In genomic region chr2:31853521-31853920, GRCh38 we compare ENCODE assay signal across 28 cellular contexts.
"Had no signal": no experiment of that assay in that cellular context is flagged by ENCODE, and none has a peak within 500 bp of the region (broad histone marks: within the 10 kb centered on the region; RNA-seq: fewer than 3 reads in every experiment).

No MANE protein-coding gene starts in this region.

- H3K36me3 ChIP-seq: neural progenitor cell, ovary, transverse colon, upper lobe of right lung, uterus had no signal

- H3K9me3 ChIP-seq: ovary, psoas muscle, spleen, suprapubic skin, testis, tibial artery, transverse colon, upper lobe of right lung, uterus had no signal

- DNase-seq: natural killer cell; occipital lobe; ovary; posterior cingulate gyrus; psoas muscle; right cardiac atrium; spleen; stimulated activated CD4-positive, alpha-beta T cell treated with anti-CD3 and anti-CD28 coated beads, Interleukin-12 subunit alpha, Interleukin-12 subunit beta, amount 100 ng/mL, for 4 hours; stimulated activated CD4-positive, alpha-beta T cell treated with anti-CD3 and anti-CD28 coated beads, Interleukin-1b, Interleukin-23, amount 100 ng/mL, for 48 hours; stimulated activated CD4-positive, alpha-beta T cell treated with anti-CD3 and anti-CD28 coated beads, Interleukin-4, amount 100 ng/mL, for 1 hour; stimulated activated CD4-positive, alpha-beta T cell treated with anti-CD3 and anti-CD28 coated beads, Interleukin-4, amount 100 ng/mL, for 4 hours; stimulated activated CD8-positive, alpha-beta memory T cell treated with anti-CD3 and anti-CD28 coated beads, Interleukin-4, amount 100 ng/mL, for 48 hours; stimulated activated naive CD4-positive, alpha-beta T cell; stimulated activated naive CD8-positive, alpha-beta T cell treated with anti-CD3 and anti-CD28 coated beads, Interleukin-15, amount 100 ng/mL, for 72 hours; stimulated activated naive CD8-positive, alpha-beta T cell treated with anti-CD3 and anti-CD28 coated beads, Interleukin-15, Interleukin-2, amounts not matched to agents 100 U/mL and 50 U/mL, for 24 hours; substantia nigra; testis; tibial artery; transverse colon; upper lobe of right lung; uterus had no signal

- H3K4me2 ChIP-seq: neural progenitor cell, smooth muscle cell had no signal

- ATAC-seq: natural killer cell; psoas muscle; right cardiac atrium; sciatic nerve; stimulated activated memory B cell treated with anti-CD40 and anti-IgM and Interleukin-4, amounts not matched to agents 10 μg/mL and 1 μg/mL and 100 μg/mL, for 72 hours; stimulated activated naive CD8-positive, alpha-beta T cell treated with anti-CD3 and anti-CD28 coated beads, Interleukin-15, amount 100 ng/mL, for 72 hours; stimulated activated naive CD8-positive, alpha-beta T cell treated with anti-CD3 and anti-CD28 coated beads, Interleukin-15, Interleukin-2, amounts not matched to agents 100 U/mL and 50 U/mL, for 24 hours; upper lobe of right lung had no signal

- H3K27ac ChIP-seq: neural progenitor cell, ovary, parathyroid adenoma, psoas muscle, skin epidermis, spleen, suprapubic skin, testis, tibial artery, transverse colon, upper lobe of right lung, uterus had no signal

- H3K4me1 ChIP-seq: neural progenitor cell, parathyroid adenoma, psoas muscle, spleen, suprapubic skin, testis, tibial artery, transverse colon, upper lobe of right lung, uterus had no signal

- H3K79me2 ChIP-seq: parathyroid adenoma had no signal

- H3K27me3 ChIP-seq: neural progenitor cell, ovary, spleen, suprapubic skin, testis, tibial artery, transverse colon, upper lobe of right lung, uterus had no signal

- H3K4me3 ChIP-seq: neural progenitor cell, ovary, psoas muscle, skin epidermis, smooth muscle cell, spleen, suprapubic skin, testis, tibial artery, transverse colon, upper lobe of right lung, uterus had no signal

- H3K9ac ChIP-seq: neural progenitor cell, parathyroid adenoma had no signal

- H2AFZ ChIP-seq: neural progenitor cell, parathyroid adenoma had no signal
